In the genomic region with DNA sequence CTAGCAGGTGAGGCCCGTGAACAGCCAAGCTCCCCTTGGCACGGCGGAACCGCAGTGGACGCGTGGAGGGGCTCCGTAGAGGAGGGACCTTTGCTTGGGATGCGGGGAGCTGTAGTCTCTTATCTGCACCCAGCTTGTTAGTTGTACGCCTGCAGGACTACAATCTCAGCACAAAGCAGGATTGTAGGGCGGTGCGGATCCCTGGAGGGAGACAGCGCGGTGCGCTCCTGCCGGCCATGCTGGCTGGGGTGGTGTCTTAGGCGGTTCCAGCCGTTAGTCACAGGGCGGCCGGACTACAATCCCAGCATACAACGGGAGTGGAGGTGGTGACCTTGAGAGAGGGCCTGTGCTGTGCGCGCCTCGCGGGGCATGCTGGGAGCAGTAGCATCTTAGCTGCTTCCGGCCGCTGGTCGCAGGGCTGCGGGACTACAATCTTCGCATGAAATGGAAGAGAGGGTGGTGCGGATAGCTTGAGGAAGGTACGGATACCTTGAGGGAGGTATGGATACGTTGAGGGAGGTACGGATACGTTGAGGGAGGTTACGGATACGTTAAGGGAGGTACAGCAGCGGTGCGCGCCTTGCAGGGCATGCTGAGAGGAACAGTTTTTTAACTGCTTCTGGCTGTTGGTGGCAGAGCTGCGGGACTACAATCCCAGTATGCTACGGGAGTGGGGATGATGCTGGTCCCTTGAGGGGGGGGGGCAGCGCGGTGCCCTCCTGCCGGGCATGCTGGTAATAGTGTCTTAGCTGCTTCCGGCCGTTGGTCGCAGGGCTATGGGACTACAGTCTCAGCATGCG, we compare ENCODE assay signal across 8 cellular contexts.
A peak's percentile ranks its signal among the peaks of the same experiment; 100 is the strongest.
DNase-seq lines count a peak whose midpoint lies in the region; ATAC-seq lines count a peak whose summit lies in the region.

No MANE protein-coding gene starts in this region.

- peaks cover 20% of the 10 kb centered on the region for H3K36me3 Mint-ChIP-seq in central memory CD8-positive, alpha-beta T cell (ENCODE audit: insufficient read depth)

- H3K9me3 Mint-ChIP-seq in central memory CD8-positive, alpha-beta T cell, result no peaks in the 10 kb centered on the region

- peak overlapping the region; percentile 88 for H3K4me3 Mint-ChIP-seq in central memory CD8-positive, alpha-beta T cell

- H3K4me1 Mint-ChIP-seq in central memory CD8-positive, alpha-beta T cell, result peaks cover 42% of the 10 kb centered on the region

- DNase-seq in AG08395 (ENCODE audit: low spot score) (peak; percentile 95), NCI-H2227 treated with DMSO at 0.1 percent for 48 hours (lab: John Stamatoyannopoulos, UW) (peak; percentile 99), iris pigment epithelial cell (ENCODE audit: low read depth) (peak; percentile 98)
- DNase-seq in activated CD4-positive, CD25-positive, alpha-beta regulatory T cell (lab: John Stamatoyannopoulos, UW), result peak; percentile 67 to 83 (median 80)
- DNase-seq in central memory CD8-positive, alpha-beta T cell (ENCODE audit: low spot score in 2 of 2), result peak; percentile 80 to 83
- peak; percentile 85 to 89 for DNase-seq in stimulated activated CD4-positive, alpha-beta T cell treated with anti-CD3 and anti-CD28 coated beads, Interleukin-12 subunit alpha, Interleukin-12 subunit beta, amount 100 ng/mL, for 24 hours (ENCODE audit: low read depth in 2 of 2)

- ATAC-seq in GM18909 (IDR thresholded peaks at IDR 0.05; ENCODE audit: poor library complexity, unreplicated experiment) (peak; percentile 92), HG03159 (IDR thresholded peaks at IDR 0.05; ENCODE audit: unreplicated experiment) (peak; percentile 94)
- peak; percentile 96 for ATAC-seq in central memory CD8-positive, alpha-beta T cell (replicated peaks; ENCODE audit: extremely low read depth, poor library complexity, severe bottlenecking)

- peak overlapping the region; percentile 87 for H3K27ac Mint-ChIP-seq in central memory CD8-positive, alpha-beta T cell (ENCODE audit: low read depth)

- H3K27me3 Mint-ChIP-seq in central memory CD8-positive, alpha-beta T cell, result no peaks in the 10 kb centered on the region

Comparison
In these comparisons a context has a peak if more than half of its experiments do, and no peak if none do; other contexts are left out.
1. Peak in every context shown above with its lines: DNase-seq and ATAC-seq.